Comparison of ENCODE assay signal across 32 cellular contexts in the genomic region with DNA sequence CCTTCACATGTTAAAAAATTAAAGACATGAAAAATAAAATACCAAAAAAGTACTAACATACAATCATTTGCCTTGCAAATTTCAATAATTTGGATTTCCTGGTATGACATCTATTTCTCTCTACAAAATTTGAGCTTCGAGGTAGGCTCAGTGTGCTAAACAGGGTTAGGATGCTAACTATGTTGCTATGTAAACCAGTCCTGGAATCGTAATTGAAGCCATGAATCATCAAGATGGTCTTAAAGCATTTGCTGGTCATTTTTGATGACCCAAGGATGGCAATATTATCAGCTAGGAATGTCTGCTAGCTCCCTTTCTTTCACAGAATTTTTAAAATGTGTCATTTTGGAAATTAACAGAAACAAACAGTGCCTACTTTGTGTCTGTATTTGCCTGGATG.
"Had no signal": no experiment of that assay in that cellular context is flagged by ENCODE, and none has a peak within 500 bp of the region (broad histone marks: within the 10 kb centered on the region; RNA-seq: fewer than 3 reads in every experiment).

No MANE protein-coding gene starts in this region.

- ATAC-seq: activated CD4-positive, alpha-beta T cell treated with anti-CD3 and anti-CD28 coated beads for 36 hours; activated CD8-positive, alpha-beta memory T cell treated with anti-CD3 and anti-CD28 coated beads, Interleukin-2, amount 10 ng/mL, durations not matched to agents 7 days and 5 days; activated CD8-positive, alpha-beta T cell treated with anti-CD3 and anti-CD28 coated beads, Interleukin-2, amount 10 ng/mL, durations not matched to agents 7 days and 5 days; activated naive CD8-positive, alpha-beta T cell treated with anti-CD3 and anti-CD28 coated beads, Interleukin-2, amount 50 U/mL, for 24 hours; body of pancreas; effector memory CD8-positive, alpha-beta T cell; foreskin keratinocyte; gastrocnemius medialis had no signal

- H3K9me3 ChIP-seq: adrenal gland, body of pancreas, esophagus muscularis mucosa, gastrocnemius medialis had no signal

- H3K27me3 Mint-ChIP-seq: activated CD4-positive, alpha-beta memory T cell treated with anti-CD3 and anti-CD28 coated beads for 36 hours; activated CD4-positive, alpha-beta T cell treated with anti-CD3 and anti-CD28 coated beads for 36 hours; activated naive CD4-positive, alpha-beta T cell treated with anti-CD3 and anti-CD28 coated beads, Interleukin-2, amount 50 U/mL, for 24 hours; activated naive CD8-positive, alpha-beta T cell treated with anti-CD3 and anti-CD28 coated beads for 36 hours; activated naive CD8-positive, alpha-beta T cell treated with anti-CD3 and anti-CD28 coated beads, Interleukin-2, amount 50 U/mL, for 24 hours; effector memory CD8-positive, alpha-beta T cell had no signal

- H3K9me3 Mint-ChIP-seq: activated CD4-positive, alpha-beta memory T cell treated with anti-CD3 and anti-CD28 coated beads for 36 hours; activated CD4-positive, alpha-beta T cell treated with anti-CD3 and anti-CD28 coated beads, Interleukin-2, amount 10 ng/mL, durations not matched to agents 24 days and 14 days; activated naive CD4-positive, alpha-beta T cell treated with anti-CD3 and anti-CD28 coated beads for 36 hours; activated naive CD4-positive, alpha-beta T cell treated with anti-CD3 and anti-CD28 coated beads, Interleukin-2, amount 50 U/mL, for 24 hours; activated naive CD8-positive, alpha-beta T cell treated with anti-CD3 and anti-CD28 coated beads for 36 hours; activated naive CD8-positive, alpha-beta T cell treated with anti-CD3 and anti-CD28 coated beads, Interleukin-2, amount 50 U/mL, for 24 hours; activated T-helper 1 cell treated with anti-CD3 and anti-CD28 coated beads, Interleukin-12 subunit alpha, Interleukin-12 subunit beta, Interleukin-2, Interleukin-4 antibody, amounts not matched to agents 30 ng/mL and 10 ng/mL and 1 ng/mL, durations not matched to agents 14 hours and 24 hours and 36 hours; activated T-helper 2 cell treated with anti-CD3 and anti-CD28 coated beads, Interferon-gamma antibody, Interleukin-2, Interleukin-4, amounts not matched to agents 10 μg/mL and 5 μg/mL and 100 μg/mL, durations not matched to agents 14 hours and 24 hours and 36 hours; effector memory CD8-positive, alpha-beta T cell had no signal

- H3K27me3 ChIP-seq: adrenal gland, body of pancreas, esophagus muscularis mucosa, foreskin keratinocyte, gastrocnemius medialis had no signal

- H3K4me1 ChIP-seq: adrenal gland, body of pancreas, esophagus muscularis mucosa, foreskin keratinocyte, gastrocnemius medialis had no signal

- H3K36me3 ChIP-seq: adrenal gland, gastrocnemius medialis had no signal

- H3K4me1 Mint-ChIP-seq: activated CD4-positive, alpha-beta T cell treated with anti-CD3 and anti-CD28 coated beads for 36 hours; activated CD4-positive, alpha-beta T cell treated with anti-CD3 and anti-CD28 coated beads, Interleukin-2, amount 10 ng/mL, durations not matched to agents 24 days and 14 days; activated CD8-positive, alpha-beta memory T cell treated with anti-CD3 and anti-CD28 coated beads, Interleukin-2, amount 10 ng/mL, durations not matched to agents 7 days and 5 days; activated naive CD4-positive, alpha-beta T cell treated with anti-CD3 and anti-CD28 coated beads, Interleukin-2, amount 50 U/mL, for 24 hours; activated naive CD8-positive, alpha-beta T cell treated with anti-CD3 and anti-CD28 coated beads, Interleukin-2, amount 50 U/mL, for 24 hours had no signal

- H3K36me3 Mint-ChIP-seq: activated CD4-positive, alpha-beta memory T cell treated with anti-CD3 and anti-CD28 coated beads for 36 hours; activated CD8-positive, alpha-beta memory T cell treated with anti-CD3 and anti-CD28 coated beads, Interleukin-2, amount 10 ng/mL, durations not matched to agents 7 days and 5 days; activated naive CD4-positive, alpha-beta T cell treated with anti-CD3 and anti-CD28 coated beads, Interleukin-2, amount 50 U/mL, for 24 hours; activated naive CD8-positive, alpha-beta T cell treated with anti-CD3 and anti-CD28 coated beads for 36 hours had no signal

- DNase-seq: activated CD4-positive, alpha-beta memory T cell treated with anti-CD3 and anti-CD28 coated beads for 36 hours; activated CD4-positive, alpha-beta T cell treated with anti-CD3 and anti-CD28 coated beads for 36 hours; activated CD4-positive, alpha-beta T cell treated with anti-CD3 and anti-CD28 coated beads, Interleukin-2, amount 10 ng/mL, durations not matched to agents 24 days and 14 days; activated CD4-positive, CD25-positive, alpha-beta regulatory T cell; activated CD4-positive, CD25-positive, alpha-beta regulatory T cell treated with anti-CD3 and anti-CD28 coated beads, Interleukin-2, amount 50 U/mL, for 72 hours; activated CD8-positive, alpha-beta memory T cell treated with anti-CD3 and anti-CD28 coated beads, Interleukin-2, amount 10 ng/mL, durations not matched to agents 7 days and 5 days; activated CD8-positive, alpha-beta memory T cell treated with anti-CD3 and anti-CD28 coated beads, Interleukin-2, amount 50 U/mL, for 4 hours; activated CD8-positive, alpha-beta T cell treated with anti-CD3 and anti-CD28 coated beads, Interleukin-2, amount 10 ng/mL, durations not matched to agents 7 days and 5 days; activated effector memory CD4-positive, alpha-beta T cell treated with anti-CD3 and anti-CD28 coated beads, Interleukin-2, amount 50 U/mL, for 16 hours; activated naive CD4-positive, alpha-beta T cell treated with anti-CD3 and anti-CD28 coated beads for 36 hours; activated naive CD8-positive, alpha-beta T cell treated with anti-CD3 and anti-CD28 coated beads for 36 hours; activated naive CD8-positive, alpha-beta T cell treated with anti-CD3 and anti-CD28 coated beads, Interleukin-2, amount 50 U/mL, for 24 hours; activated T-cell treated with anti-CD3 and anti-CD28 coated beads, Interleukin-2, amount 50 U/mL, for 1 hour; activated T-cell treated with anti-CD3 and anti-CD28 coated beads, Interleukin-2, amount 50 U/mL, for 48 hours; adrenal gland; amygdala; aorta; body of pancreas; caudate nucleus; cortex of kidney; dermis blood vessel endothelial cell; effector CD4-positive, alpha-beta T cell; effector memory CD8-positive, alpha-beta T cell; erythroblast; foreskin keratinocyte; gastrocnemius medialis; glutamatergic neuron; T-helper 2 cell had no signal

- H3K27ac Mint-ChIP-seq: activated CD4-positive, alpha-beta memory T cell treated with anti-CD3 and anti-CD28 coated beads for 36 hours; activated CD4-positive, alpha-beta T cell treated with anti-CD3 and anti-CD28 coated beads for 36 hours; activated CD4-positive, alpha-beta T cell treated with anti-CD3 and anti-CD28 coated beads, Interleukin-2, amount 10 ng/mL, durations not matched to agents 24 days and 14 days; activated CD8-positive, alpha-beta memory T cell treated with anti-CD3 and anti-CD28 coated beads, Interleukin-2, amount 10 ng/mL, durations not matched to agents 7 days and 5 days; activated CD8-positive, alpha-beta T cell treated with anti-CD3 and anti-CD28 coated beads, Interleukin-2, amount 10 ng/mL, durations not matched to agents 7 days and 5 days; activated naive CD4-positive, alpha-beta T cell treated with anti-CD3 and anti-CD28 coated beads for 36 hours; activated naive CD4-positive, alpha-beta T cell treated with anti-CD3 and anti-CD28 coated beads, Interleukin-2, amount 50 U/mL, for 24 hours; activated naive CD8-positive, alpha-beta T cell treated with anti-CD3 and anti-CD28 coated beads for 36 hours; activated naive CD8-positive, alpha-beta T cell treated with anti-CD3 and anti-CD28 coated beads, Interleukin-2, amount 50 U/mL, for 24 hours; activated T-helper 1 cell treated with anti-CD3 and anti-CD28 coated beads, Interleukin-12 subunit alpha, Interleukin-12 subunit beta, Interleukin-2, Interleukin-4 antibody, amounts not matched to agents 30 ng/mL and 10 ng/mL and 1 ng/mL, durations not matched to agents 14 hours and 24 hours and 36 hours; activated T-helper 2 cell treated with anti-CD3 and anti-CD28 coated beads, Interferon-gamma antibody, Interleukin-2, Interleukin-4, amounts not matched to agents 10 μg/mL and 5 μg/mL and 100 μg/mL, durations not matched to agents 14 hours and 24 hours and 36 hours had no signal

- H3K27ac ChIP-seq: adrenal gland, body of pancreas, esophagus muscularis mucosa, foreskin keratinocyte, gastrocnemius medialis had no signal

- H3K4me3 Mint-ChIP-seq: activated CD4-positive, alpha-beta memory T cell treated with anti-CD3 and anti-CD28 coated beads for 36 hours; activated CD4-positive, alpha-beta T cell treated with anti-CD3 and anti-CD28 coated beads for 36 hours; activated CD4-positive, alpha-beta T cell treated with anti-CD3 and anti-CD28 coated beads, Interleukin-2, amount 10 ng/mL, durations not matched to agents 24 days and 14 days; activated CD8-positive, alpha-beta memory T cell treated with anti-CD3 and anti-CD28 coated beads, Interleukin-2, amount 10 ng/mL, durations not matched to agents 7 days and 5 days; activated CD8-positive, alpha-beta T cell treated with anti-CD3 and anti-CD28 coated beads, Interleukin-2, amount 10 ng/mL, durations not matched to agents 7 days and 5 days; activated naive CD4-positive, alpha-beta T cell treated with anti-CD3 and anti-CD28 coated beads for 36 hours; activated naive CD4-positive, alpha-beta T cell treated with anti-CD3 and anti-CD28 coated beads, Interleukin-2, amount 50 U/mL, for 24 hours; activated naive CD8-positive, alpha-beta T cell treated with anti-CD3 and anti-CD28 coated beads for 36 hours; activated naive CD8-positive, alpha-beta T cell treated with anti-CD3 and anti-CD28 coated beads, Interleukin-2, amount 50 U/mL, for 24 hours; activated T-helper 1 cell treated with anti-CD3 and anti-CD28 coated beads, Interleukin-12 subunit alpha, Interleukin-12 subunit beta, Interleukin-2, Interleukin-4 antibody, amounts not matched to agents 30 ng/mL and 10 ng/mL and 1 ng/mL, durations not matched to agents 14 hours and 24 hours and 36 hours; effector memory CD8-positive, alpha-beta T cell had no signal

- H3K4me3 ChIP-seq: adrenal gland, body of pancreas, esophagus muscularis mucosa, gastrocnemius medialis had no signal
